Comparison of ENCODE assay signal across 8 cellular contexts in the genomic region with DNA sequence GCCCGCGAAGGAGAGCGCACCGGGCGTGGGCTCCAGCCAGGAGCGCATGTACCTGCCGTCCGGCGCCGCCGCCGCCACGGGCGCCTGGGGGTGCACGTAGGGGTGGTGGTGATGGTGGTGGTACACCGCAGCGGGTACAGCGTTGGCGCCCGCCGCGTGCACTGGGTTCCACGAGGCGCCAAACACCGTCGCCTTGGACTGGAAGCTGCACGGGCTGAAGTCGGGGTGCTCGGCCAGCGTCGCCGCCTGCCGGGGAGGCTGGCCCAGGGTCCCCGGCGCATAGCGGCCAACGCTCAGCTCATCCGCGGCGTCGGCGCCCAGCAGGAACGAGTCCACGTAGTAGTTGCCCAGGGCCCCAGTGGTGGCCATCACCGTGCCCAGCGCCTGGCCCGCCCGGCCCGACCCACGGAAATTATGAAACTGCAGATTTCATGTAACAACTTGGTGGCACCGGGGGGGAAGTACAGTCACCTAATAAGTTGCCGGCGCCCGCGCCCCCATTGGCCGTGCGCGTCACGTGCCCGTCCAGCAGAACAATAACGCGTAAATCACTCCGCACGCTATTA. TPM values are rescaled to one million over a fixed set of nuclear protein-coding genes. Genes with fewer than 3 reads are reported as not detected.
A peak's percentile ranks its signal among the peaks of the same experiment; 100 is the strongest.
DNase-seq lines count a peak whose midpoint lies in the region; ATAC-seq and TF ChIP-seq lines count a peak whose summit lies in the region.

A gene (minus strand): TSS at position 449 of the 566 bp plus-strand sequence. CDS start 80 bp downstream, at position 369.

- no peak within 1 kb of the TSS for H2BK15ac ChIP-seq in mesendoderm (replicated peaks; ENCODE audit: low read depth)

- H3K9ac ChIP-seq in adipocyte (ENCODE audit: low read length): peak within 1 kb of the TSS; percentile 93
- H3K9ac ChIP-seq in mesendoderm (ENCODE audit: low read length): no peak within 1 kb of the TSS

- no peak within 1 kb of the TSS for H2BK5ac ChIP-seq in mesendoderm (ENCODE audit: low read length)

- H3K4me3 ChIP-seq in ACC112 (ENCODE audit: low read depth, low read length): no peak within 1 kb of the TSS
- H3K4me3 ChIP-seq in HEK293 (ENCODE audit: low read depth, low read length): peak within 1 kb of the TSS; percentile 76
- H3K4me3 ChIP-seq in adipocyte (ENCODE audit: low read length): peak within 1 kb of the TSS; percentile 94
- no peak within 1 kb of the TSS for H3K4me3 ChIP-seq in mesendoderm (ENCODE audit: low read length)

- H3K79me2 ChIP-seq in ACC112 (ENCODE audit: control insufficient read depth, insufficient read depth, low read length, unreplicated experiment): no peaks in the 10 kb centered on the region
- H3K79me2 ChIP-seq in mesendoderm (ENCODE audit: control insufficient read depth, insufficient read depth, low read length): no peaks in the 10 kb centered on the region

- H3K4ac ChIP-seq in mesendoderm (ENCODE audit: low read depth, low read length): no peak within 1 kb of the TSS

- DNase-seq in adipocyte (ENCODE audit: low read depth) (no peak), mesendoderm (no peak), omental fat pad (ENCODE audit: low spot score) (no peak), NCI-H446 treated with DMSO at 0.1 percent for 48 hours (lab: John Stamatoyannopoulos, UW) (no peak), NCI-H2196 treated with DMSO at 0.1 percent for 48 hours (lab: John Stamatoyannopoulos, UW; ENCODE audit: unreplicated experiment) (no peak)

- no CpG with 5 or more reads among the region's 64 CpGs for WGBS in mesendoderm (ENCODE audit: extremely low coverage, insufficient coverage, low lambda C conversion rate)

- H3K36me3 ChIP-seq in ACC112 (ENCODE audit: insufficient read depth, low read length) (no peaks in the 10 kb centered on the region), HEK293 (ENCODE audit: control insufficient read depth in 2 of 2, insufficient read depth in 1 of 2, low read length in 2 of 2) (peaks cover 18 to 41% of the 10 kb centered on the region in 2 experiments), adipocyte (ENCODE audit: control insufficient read depth, insufficient read depth, low read length, severe bottlenecking) (peaks cover 5% of the 10 kb centered on the region), mesendoderm (ENCODE audit: control insufficient read depth, insufficient read depth, low read length) (no peaks in the 10 kb centered on the region)

- H3K79me1 ChIP-seq in mesendoderm (ENCODE audit: low read length): no peaks in the 10 kb centered on the region

- peak within 1 kb of the TSS; percentile 4 for H2AFZ ChIP-seq in ACC112 (ENCODE audit: low read length, unreplicated experiment)

- H3K23ac ChIP-seq in mesendoderm (ENCODE audit: low read length): peak within 1 kb of the TSS; percentile 66

- ATAC-seq in omental fat pad (ENCODE audit: low FRiP score) (no peak), HG02981 (IDR thresholded peaks at IDR 0.05; ENCODE audit: unreplicated experiment) (no peak)

- peak within 1 kb of the TSS; percentile 11 for H3K4me2 ChIP-seq in mesendoderm (ENCODE audit: low read length)

- CTCF ChIA-PET in HEK293 (lab: Yijun Ruan, JAX): no interaction called here

- no peak within 1 kb of the TSS for H4K8ac ChIP-seq in mesendoderm (ENCODE audit: low read depth, low read length)

- no peaks in the 10 kb centered on the region for H3K9me3 ChIP-seq in HEK293 (ENCODE audit: control insufficient read depth, insufficient read depth, low read depth, low read length)
- H3K9me3 ChIP-seq in adipocyte (ENCODE audit: control insufficient read depth, low read length): no peaks in the 10 kb centered on the region

- no peak within 1 kb of the TSS for H3K27ac ChIP-seq in ACC112 (ENCODE audit: low read depth, low read length)
- H3K27ac ChIP-seq in HEK293 (ENCODE audit: extremely low read depth, low read depth, low read length): peak within 1 kb of the TSS; percentile 100
- H3K27ac ChIP-seq in mesendoderm (ENCODE audit: low read depth, low read length): no peak within 1 kb of the TSS

- no peaks in the 10 kb centered on the region for H3K4me1 ChIP-seq in ACC112 (ENCODE audit: control insufficient read depth, insufficient read depth, low read length, unreplicated experiment)
- H3K4me1 ChIP-seq in HEK293 (ENCODE audit: control insufficient read depth, insufficient read depth, low read length): peaks cover 7% of the 10 kb centered on the region
- peaks cover 43% of the 10 kb centered on the region for H3K4me1 ChIP-seq in adipocyte (ENCODE audit: control insufficient read depth, insufficient read depth, low read length)
- no peaks in the 10 kb centered on the region for H3K4me1 ChIP-seq in mesendoderm (ENCODE audit: control insufficient read depth, low read depth, low read length)

- peak; percentile 57; the same call in 1 of the 2 replicates for TF ChIP-seq CTCF in HEK293 (tag by site-specific recombination; IDR thresholded peaks at IDR 0.05)
- TF ChIP-seq CTCF in omental fat pad (IDR thresholded peaks at IDR 0.05): no peak

- H2BK120ac ChIP-seq in mesendoderm (ENCODE audit: low read depth, low read length): no peak within 1 kb of the TSS

- H3K27me3 ChIP-seq in ACC112 (ENCODE audit: insufficient read depth, low read length): peaks cover 95% of the 10 kb centered on the region
- no peaks in the 10 kb centered on the region for H3K27me3 ChIP-seq in adipocyte (replicated peaks; ENCODE audit: control insufficient read depth, insufficient read depth, low read length)
- H3K27me3 ChIP-seq in mesendoderm (ENCODE audit: insufficient read depth, low read length, poor library complexity): peaks cover 87% of the 10 kb centered on the region

- no peak within 1 kb of the TSS for H4K5ac ChIP-seq in mesendoderm (ENCODE audit: low read length)

- no peak within 1 kb of the TSS for H3K18ac ChIP-seq in mesendoderm (ENCODE audit: low read length)

- POLR2A ChIA-PET in HEK293 (lab: Yijun Ruan, JAX): interaction anchor here (0.6 to 2.5 kb wide), 12 partner anchors 8 to 1303 kb away, joined by 3 to 21 read pairs (median 4); a partner anchor contains a TSS

- no peak within 1 kb of the TSS for H2AK5ac ChIP-seq in mesendoderm (ENCODE audit: low read length)

- H3K56ac ChIP-seq in mesendoderm (ENCODE audit: low read length): no peak within 1 kb of the TSS

TF ChIP-seq in HEK293, 187 proteins besides CTCF, POLR2A, EP300 and RAD21 (continues in another document):
- peak; percentile 69; the same call in 1 of the 2 replicates for TF ChIP-seq GLIS2 (tag by site-specific recombination; IDR thresholded peaks at IDR 0.05)
- peak; percentile 97 for TF ChIP-seq ZNF10 (tag by site-specific recombination; IDR thresholded peaks at IDR 0.05)
- 0 out of 2 replicates have a peak, but pooled peaks have one; percentile 72 for TF ChIP-seq ZNF223 (tag by site-specific recombination; IDR thresholded peaks at IDR 0.05)
- no peak for TF ChIP-seq ZNF654 (tag by site-specific recombination; IDR thresholded peaks at IDR 0.05; ENCODE audit: low read depth)
- TF ChIP-seq, protein P1, sequence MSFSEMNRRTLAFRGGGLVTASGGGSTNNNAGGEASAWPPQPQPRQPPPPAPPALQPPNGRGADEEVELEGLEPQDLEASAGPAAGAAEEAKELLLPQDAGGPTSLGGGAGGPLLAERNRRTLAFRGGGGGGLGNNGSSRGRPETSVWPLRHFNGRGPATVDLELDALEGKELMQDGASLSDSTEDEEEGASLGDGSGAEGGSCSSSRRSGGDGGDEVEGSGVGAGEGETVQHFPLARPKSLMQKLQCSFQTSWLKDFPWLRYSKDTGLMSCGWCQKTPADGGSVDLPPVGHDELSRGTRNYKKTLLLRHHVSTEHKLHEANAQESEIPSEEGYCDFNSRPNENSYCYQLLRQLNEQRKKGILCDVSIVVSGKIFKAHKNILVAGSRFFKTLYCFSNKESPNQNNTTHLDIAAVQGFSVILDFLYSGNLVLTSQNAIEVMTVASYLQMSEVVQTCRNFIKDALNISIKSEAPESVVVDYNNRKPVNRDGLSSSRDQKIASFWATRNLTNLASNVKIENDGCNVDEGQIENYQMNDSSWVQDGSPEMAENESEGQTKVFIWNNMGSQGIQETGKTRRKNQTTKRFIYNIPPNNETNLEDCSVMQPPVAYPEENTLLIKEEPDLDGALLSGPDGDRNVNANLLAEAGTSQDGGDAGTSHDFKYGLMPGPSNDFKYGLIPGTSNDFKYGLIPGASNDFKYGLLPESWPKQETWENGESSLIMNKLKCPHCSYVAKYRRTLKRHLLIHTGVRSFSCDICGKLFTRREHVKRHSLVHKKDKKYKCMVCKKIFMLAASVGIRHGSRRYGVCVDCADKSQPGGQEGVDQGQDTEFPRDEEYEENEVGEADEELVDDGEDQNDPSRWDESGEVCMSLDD (tag by site-specific recombination; IDR thresholded peaks at IDR 0.05): peak; percentile 77
- TF ChIP-seq ZNF24 (tag by site-specific recombination; IDR thresholded peaks at IDR 0.05): no peak
- TF ChIP-seq, protein P2, sequence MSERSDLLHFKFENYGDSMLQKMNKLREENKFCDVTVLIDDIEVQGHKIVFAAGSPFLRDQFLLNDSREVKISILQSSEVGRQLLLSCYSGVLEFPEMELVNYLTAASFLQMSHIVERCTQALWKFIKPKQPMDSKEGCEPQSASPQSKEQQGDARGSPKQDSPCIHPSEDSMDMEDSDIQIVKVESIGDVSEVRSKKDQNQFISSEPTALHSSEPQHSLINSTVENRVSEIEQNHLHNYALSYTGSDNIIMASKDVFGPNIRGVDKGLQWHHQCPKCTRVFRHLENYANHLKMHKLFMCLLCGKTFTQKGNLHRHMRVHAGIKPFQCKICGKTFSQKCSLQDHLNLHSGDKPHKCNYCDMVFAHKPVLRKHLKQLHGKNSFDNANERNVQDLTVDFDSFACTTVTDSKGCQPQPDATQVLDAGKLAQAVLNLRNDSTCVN (tag by site-specific recombination; optimal IDR thresholded peaks at IDR 0.05): peak; percentile 73
- TF ChIP-seq, protein P3, sequence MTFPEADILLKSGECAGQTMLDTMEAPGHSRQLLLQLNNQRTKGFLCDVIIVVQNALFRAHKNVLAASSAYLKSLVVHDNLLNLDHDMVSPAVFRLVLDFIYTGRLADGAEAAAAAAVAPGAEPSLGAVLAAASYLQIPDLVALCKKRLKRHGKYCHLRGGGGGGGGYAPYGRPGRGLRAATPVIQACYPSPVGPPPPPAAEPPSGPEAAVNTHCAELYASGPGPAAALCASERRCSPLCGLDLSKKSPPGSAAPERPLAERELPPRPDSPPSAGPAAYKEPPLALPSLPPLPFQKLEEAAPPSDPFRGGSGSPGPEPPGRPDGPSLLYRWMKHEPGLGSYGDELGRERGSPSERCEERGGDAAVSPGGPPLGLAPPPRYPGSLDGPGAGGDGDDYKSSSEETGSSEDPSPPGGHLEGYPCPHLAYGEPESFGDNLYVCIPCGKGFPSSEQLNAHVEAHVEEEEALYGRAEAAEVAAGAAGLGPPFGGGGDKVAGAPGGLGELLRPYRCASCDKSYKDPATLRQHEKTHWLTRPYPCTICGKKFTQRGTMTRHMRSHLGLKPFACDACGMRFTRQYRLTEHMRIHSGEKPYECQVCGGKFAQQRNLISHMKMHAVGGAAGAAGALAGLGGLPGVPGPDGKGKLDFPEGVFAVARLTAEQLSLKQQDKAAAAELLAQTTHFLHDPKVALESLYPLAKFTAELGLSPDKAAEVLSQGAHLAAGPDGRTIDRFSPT (tag by site-specific recombination; IDR thresholded peaks at IDR 0.05): peak; percentile 84; the same call in 1 of the 2 replicates
- TF ChIP-seq SP2 (tag by site-specific recombination; IDR thresholded peaks at IDR 0.05): peak; percentile 59

RNA-seq across cellular contexts. Expression of the gene that starts here (rescaled TPM):
- not detected for polyA plus RNA-seq in mesendoderm (2013, experiment 1 of 2)
- polyA plus RNA-seq in mesendoderm (2013, experiment 2 of 2): not detected
- total RNA-seq in omental fat pad: 1 to 10 TPM in 2 of 4 donors, under 1 TPM in 1, not detected in 1; 0.19 to 2.4 (median 1.0) TPM

Comparison
In these comparisons a context has a peak if more than half of its experiments do, and no peak if none do; other contexts are left out.
1. H3K4me3 ChIP-seq: peak in HEK293 (single experiment) and adipocyte (single experiment); none in ACC112 (single experiment) and mesendoderm (single experiment).